ENCODE assay signal across 8 cellular contexts in the genomic region with DNA sequence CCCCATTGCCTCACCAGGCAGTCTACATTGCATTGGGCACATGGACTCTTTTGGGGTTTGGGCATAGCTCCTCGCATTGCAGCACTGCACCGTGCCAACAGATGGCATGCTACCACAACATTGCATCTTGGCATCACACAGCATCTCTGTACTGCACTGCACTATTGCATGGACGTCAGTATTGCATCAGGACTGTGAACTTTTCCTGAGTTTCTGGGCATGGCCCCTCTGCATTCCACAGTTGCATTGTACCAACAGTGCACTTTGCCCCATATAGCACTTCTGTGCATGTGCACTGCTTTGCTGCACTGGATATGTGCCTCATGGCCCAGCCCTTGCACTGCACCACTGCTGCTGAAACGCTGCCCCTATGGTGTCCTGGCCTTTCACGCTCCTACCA. TPM values are rescaled to one million over a fixed set of nuclear protein-coding genes. Genes with fewer than 3 reads are reported as not detected.
DNase-seq lines count a peak whose midpoint lies in the region; ATAC-seq and TF ChIP-seq lines count a peak whose summit lies in the region.

No MANE protein-coding gene starts in this region.

- H3K27me3 ChIP-seq in left ventricle myocardium inferior (ENCODE audit: low read depth) = no peaks in the 10 kb centered on the region

- no peaks in the 10 kb centered on the region for H3K36me3 ChIP-seq in left ventricle myocardium inferior

- H3K9me3 ChIP-seq in left ventricle myocardium inferior (replicated peaks) = no peaks in the 10 kb centered on the region

- ATAC-seq in SK-N-SH treated with all-trans-retinoic acid at 6 μM for 48 hours (peak; percentile 86), HG03565 (IDR thresholded peaks at IDR 0.05; ENCODE audit: unreplicated experiment) (no peak), HG02981 (IDR thresholded peaks at IDR 0.05; ENCODE audit: unreplicated experiment) (no peak), GM21390 (IDR thresholded peaks at IDR 0.05; ENCODE audit: unreplicated experiment) (no peak)

- intact Hi-C loops in left ventricle myocardium inferior (cut with micrococcal nuclease) = loop anchor here (10.0 kb wide), 1 partner anchor 1459 kb away; no protein-coding TSS in a partner anchor

- no peaks in the 10 kb centered on the region for H3K4me1 ChIP-seq in left ventricle myocardium inferior

- peak; percentile 71 for TF ChIP-seq CTCF in 22Rv1 (IDR thresholded peaks at IDR 0.05)
- TF ChIP-seq CTCF in GM12865 (IDR thresholded peaks at IDR 0.05; ENCODE audit: insufficient read depth, low read depth, low read length, missing control alignments) = peak; percentile 38
- peak; percentile 46 for TF ChIP-seq CTCF in left ventricle myocardium inferior (IDR thresholded peaks at IDR 0.05; ENCODE audit: borderline replicate concordance)

- no peak overlapping the region for H3K27ac ChIP-seq in 22Rv1
- no peak overlapping the region for H3K27ac ChIP-seq in left ventricle myocardium inferior (replicated peaks)

- H3K4me3 ChIP-seq in GM12865 (ENCODE audit: low read depth, low read length) = no peak overlapping the region
- H3K4me3 ChIP-seq in left ventricle myocardium inferior = no peak overlapping the region

- DNase-seq in GM12865 (ENCODE audit: low read depth) (no peak), left ventricle myocardium inferior (no peak), SKM-1 treated with dmso at 0.1 percent for 144 hours (lab: John Stamatoyannopoulos, UW; ENCODE audit: unreplicated experiment) (no peak)

TF ChIP-seq in SK-N-SH treated with all-trans-retinoic acid at 6 μM for 48 hours, 23 proteins besides CTCF, POLR2A, EP300 and RAD21:
- TF ChIP-seq SNAI2 (CRISPR knock-in tag; IDR thresholded peaks at IDR 0.05) (no peak), ZFP30 (CRISPR knock-in tag; IDR thresholded peaks at IDR 0.05) (no peak), CSRNP3 (CRISPR knock-in tag; IDR thresholded peaks at IDR 0.05) (no peak), PATZ1 (CRISPR knock-in tag; IDR thresholded peaks at IDR 0.05; ENCODE audit: borderline replicate concordance) (no peak), RARB (CRISPR knock-in tag; IDR thresholded peaks at IDR 0.05) (no peak), ZNF70 (CRISPR knock-in tag; IDR thresholded peaks at IDR 0.05) (no peak), TCF4 (CRISPR knock-in tag; IDR thresholded peaks at IDR 0.05; ENCODE audit: borderline replicate concordance) (no peak), ZC3H10 (CRISPR knock-in tag; IDR thresholded peaks at IDR 0.05) (no peak), ZNF565 (CRISPR knock-in tag; conservative IDR thresholded peaks at IDR 0.05; ENCODE audit: low read depth) (no peak), PPARA (CRISPR knock-in tag; IDR thresholded peaks at IDR 0.05; ENCODE audit: borderline replicate concordance) (no peak)

RNA-seq across cellular contexts. Expression of gene PTPRU, which starts 9.6 kb away (rescaled TPM):
- total RNA-seq in left ventricle myocardium inferior = 15.3 TPM

RNA-seq across cellular contexts. Expression of gene MECR, which starts 15.1 kb away (rescaled TPM):
- 30.8 TPM for total RNA-seq in left ventricle myocardium inferior
